ENCODE assay signal across 29 cellular contexts in genomic region chr11:34387653-34388052, GRCh38.
"Had no signal": no experiment of that assay in that cellular context is flagged by ENCODE, and none has a peak within 500 bp of the region (broad histone marks: within the 10 kb centered on the region; RNA-seq: fewer than 3 reads in every experiment).

No MANE protein-coding gene starts in this region.

- ATAC-seq: activated CD8-positive, alpha-beta T cell treated with anti-CD3 and anti-CD28 coated beads for 36 hours; activated T-cell treated with anti-CD3 and anti-CD28 coated beads, Interleukin-2, amount 50 U/mL, for 72 hours; activated T-helper 17 cell treated with anti-CD3 and anti-CD28 coated beads, Interleukin-2, amount 50 U/mL, for 72 hours; Right ventricle myocardium inferior had no signal

- H3K4me3 ChIP-seq: Peyer's patch had no signal

- H3K4me1 ChIP-seq: Peyer's patch had no signal

- H3K27ac ChIP-seq: brain microvascular endothelial cell, Peyer's patch, RWPE1 had no signal

- H3K27me3 ChIP-seq: brain microvascular endothelial cell, Peyer's patch had no signal

- FAIRE-seq: TTC549 had no signal

- H3K36me3 ChIP-seq: brain microvascular endothelial cell, Peyer's patch had no signal

- DNase-seq: activated CD4-positive, alpha-beta T cell treated with anti-CD3 and anti-CD28 coated beads, Interleukin-2, amount 10 ng/mL, durations not matched to agents 24 days and 14 days; activated CD4-positive, alpha-beta T cell treated with anti-CD3 and anti-CD28 coated beads, Interleukin-2, amount 50 U/mL, for 4 hours; activated CD8-positive, alpha-beta T cell treated with anti-CD3 and anti-CD28 coated beads for 36 hours; activated effector memory CD4-positive, alpha-beta T cell treated with anti-CD3 and anti-CD28 coated beads, Interleukin-2, amount 50 U/mL, for 16 hours; activated naive CD4-positive, alpha-beta T cell; activated naive CD4-positive, alpha-beta T cell treated with anti-CD3 and anti-CD28 coated beads, Interleukin-2, amount 50 U/mL, for 16 hours; activated naive CD8-positive, alpha-beta T cell treated with anti-CD3 and anti-CD28 coated beads for 36 hours; activated T-cell treated with anti-CD3 and anti-CD28 coated beads, Interleukin-2, amount 50 U/mL, for 1 hour; activated T-cell treated with anti-CD3 and anti-CD28 coated beads, Interleukin-2, amount 50 U/mL, for 72 hours; amniotic stem cell; aorta; brain microvascular endothelial cell; central memory CD4-positive, alpha-beta T cell; Karpas-422; KBM-7; NCI-H1048; NCI-H1105 treated with DMSO at 0.1 percent for 48 hours; NCI-H1436; NCI-H1694; NCI-H2029; NCI-H345; NCI-H524 treated with DMSO at 0.1 percent for 48 hours; Peyer's patch; SIG-M5; T1000 had no signal

- H3K9me3 ChIP-seq: Peyer's patch had no signal
